ENCODE assay signal across 1 cellular context in genomic region chr12:47216150-47216677, GRCh38.
TF ChIP-seq lines count a peak whose summit lies in the region.

No MANE protein-coding gene starts in this region.

TF ChIP-seq in K562, 482 proteins besides CTCF, POLR2A, EP300 and RAD21 (continued from another document):
- no peak for TF ChIP-seq CEBPG (CRISPR knock-in tag; IDR thresholded peaks at IDR 0.05)
- TF ChIP-seq CEBPG (tag; conservative IDR thresholded peaks at IDR 0.05 in 1 of 2, IDR thresholded peaks at IDR 0.05 in 1 of 2), result 0 out of 4 replicates have a peak, but pooled peaks of 1 of the 2 experiments have one; percentile 4
- peak in 1 of 2 experiments; percentile 37; a peak in 1 of 4 replicates for TF ChIP-seq RCOR1 (IDR thresholded peaks at IDR 0.05; ENCODE audit: borderline replicate concordance in 1 of 2, low read depth in 2 of 2, low read length in 2 of 2)
- TF ChIP-seq ZNF316 (IDR thresholded peaks at IDR 0.05), result peak; percentile 79
- peak; percentile 70 for TF ChIP-seq SPI1 (IDR thresholded peaks at IDR 0.05; ENCODE audit: borderline replicate concordance, low read depth, low read length)
- no peak; the same call in 1 of the 2 replicates for TF ChIP-seq MGA (IDR thresholded peaks at IDR 0.05)
- TF ChIP-seq PRDM10 (IDR thresholded peaks at IDR 0.05; ENCODE audit: partially characterized antibody), result peak; percentile 9
- TF ChIP-seq ZNF785 (CRISPR knock-in tag; IDR thresholded peaks at IDR 0.05), result no peak
- no peak for TF ChIP-seq NELFE (IDR thresholded peaks at IDR 0.05; ENCODE audit: insufficient read depth, insufficient read length)
- TF ChIP-seq PBX2 (CRISPR knock-in tag; IDR thresholded peaks at IDR 0.05; ENCODE audit: low read depth), result no peak
- peak; percentile 27; the same call in 1 of the 2 replicates for TF ChIP-seq PBX2 (tag; conservative IDR thresholded peaks at IDR 0.05; ENCODE audit: low read depth)
- no peak for TF ChIP-seq NR2C1 (IDR thresholded peaks at IDR 0.05)
- TF ChIP-seq NR2C1 (tag; IDR thresholded peaks at IDR 0.05), result 0 out of 2 replicates have a peak, but pooled peaks have one; percentile 14
- TF ChIP-seq ZBTB5 (IDR thresholded peaks at IDR 0.05), result no peak
- no peak for TF ChIP-seq ZFPM2 (CRISPR knock-in tag; IDR thresholded peaks at IDR 0.05)
- no peak for TF ChIP-seq ZNF212 (CRISPR knock-in tag; IDR thresholded peaks at IDR 0.05)
- TF ChIP-seq PATZ1 (CRISPR knock-in tag; IDR thresholded peaks at IDR 0.05; ENCODE audit: borderline replicate concordance), result peak; percentile 31; the same call in 1 of the 2 replicates
- peak; percentile 73 for TF ChIP-seq ETV1 (tag; conservative IDR thresholded peaks at IDR 0.05; ENCODE audit: low read depth)
- no peak for TF ChIP-seq RBM34 (IDR thresholded peaks at IDR 0.05; ENCODE audit: borderline replicate concordance, insufficient read depth, low read length)
